18 cellular contexts compared by ENCODE assay signal in the genomic region with DNA sequence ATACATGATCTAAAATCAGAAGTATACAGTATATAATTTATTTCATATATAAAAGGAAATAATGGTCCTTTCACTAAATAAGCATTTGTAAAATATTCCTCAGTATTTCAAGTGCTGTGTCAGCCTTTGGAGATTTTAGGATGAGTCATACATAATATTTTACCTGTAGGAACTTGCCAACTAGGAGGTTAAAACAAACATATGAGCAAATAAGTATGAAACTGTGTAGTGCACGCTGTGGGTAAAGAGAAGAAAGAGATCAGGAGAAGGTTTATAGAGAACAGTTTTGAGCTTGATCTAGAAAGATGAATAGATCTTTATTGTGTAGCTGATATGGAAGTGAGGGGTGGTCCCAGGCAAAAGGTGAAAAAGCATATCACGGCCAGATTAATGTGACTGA.
DNase-seq lines count a peak whose midpoint lies in the region; ATAC-seq and TF ChIP-seq lines count a peak whose summit lies in the region.
"Had no signal": no experiment of that assay in that cellular context is flagged by ENCODE, and none has a peak within 500 bp of the region (broad histone marks: within the 10 kb centered on the region; RNA-seq: fewer than 3 reads in every experiment).

No MANE protein-coding gene starts in this region.

- CTCF ChIA-PET in HEK293 (lab: Yijun Ruan, JAX) = interaction anchor here (0.6 to 0.9 kb wide), 3 partner anchors 172 to 587 kb away, joined by 3 read pairs; no protein-coding TSS in a partner anchor

- no peak overlapping the region for H3K27ac ChIP-seq in HEK293 (ENCODE audit: extremely low read depth, low read depth, low read length)
- no peak overlapping the region for H3K27ac ChIP-seq in epithelial cell of prostate
- H3K27ac ChIP-seq: GM23248, HL-60, Peyer's patch had no signal

- no peaks in the 10 kb centered on the region for H3K9me3 ChIP-seq in HEK293 (ENCODE audit: control insufficient read depth, insufficient read depth, low read depth, low read length)
- H3K9me3 ChIP-seq: Peyer's patch, SK-N-SH had no signal

- no peak for TF ChIP-seq CTCF in HEK293 (tag by site-specific recombination; IDR thresholded peaks at IDR 0.05)

- no peak for ATAC-seq in HG03039 (IDR thresholded peaks at IDR 0.05; ENCODE audit: unreplicated experiment)
- no peak for ATAC-seq in GM19397 (IDR thresholded peaks at IDR 0.05; ENCODE audit: unreplicated experiment)
- ATAC-seq: T-cell had no signal

- H3K4me3 ChIP-seq in HEK293 (ENCODE audit: low read depth, low read length) = no peak overlapping the region
- H3K4me3 ChIP-seq: GM23248, Peyer's patch had no signal

- no peaks in the 10 kb centered on the region for H3K4me1 ChIP-seq in HEK293 (ENCODE audit: control insufficient read depth, insufficient read depth, low read length)
- H3K4me1 ChIP-seq: Peyer's patch had no signal

- no peaks in the 10 kb centered on the region for H3K36me3 ChIP-seq in HEK293 (ENCODE audit: control insufficient read depth in 2 of 2, insufficient read depth in 1 of 2, low read length in 2 of 2)
- H3K36me3 ChIP-seq: Peyer's patch had no signal

- POLR2A ChIA-PET in HEK293 (lab: Yijun Ruan, JAX) = no interaction called here

- DNase-seq in DMS79 treated with DMSO at 0.1 percent for 48 hours (lab: John Stamatoyannopoulos, UW) = peak; percentile 15
- no peak for DNase-seq in DMS79 (lab: John Stamatoyannopoulos, UW)
- DNase-seq in NCI-H748 treated with DMSO at 0.1 percent for 48 hours (lab: John Stamatoyannopoulos, UW) = peak; percentile 23
- DNase-seq in epithelial cell of prostate (ENCODE audit: low read depth, low spot score) = peak; percentile 27
- DNase-seq in NCI-H2107 treated with DMSO at 0.1 percent for 48 hours (lab: John Stamatoyannopoulos, UW; ENCODE audit: unreplicated experiment) = no peak
- DNase-seq: C1 segment of cervical spinal cord, GM23248, HCEC 1CT, NCI-H526, Peyer's patch, SHP77, SK-N-SH, T-cell, T-helper 9 cell had no signal

TF ChIP-seq in HEK293, 187 proteins besides CTCF, POLR2A, EP300 and RAD21:
- TF ChIP-seq ZBTB8A (tag by site-specific recombination; IDR thresholded peaks at IDR 0.05) = no peak
- TF ChIP-seq SCRT2 (tag by site-specific recombination; IDR thresholded peaks at IDR 0.05) = peak; percentile 58
- no peak for TF ChIP-seq ZNF221 (tag by site-specific recombination; IDR thresholded peaks at IDR 0.05; ENCODE audit: borderline replicate concordance)
- 0 out of 2 replicates have a peak, but pooled peaks have one; percentile 22 for TF ChIP-seq ZNF366 (tag by site-specific recombination; conservative IDR thresholded peaks at IDR 0.05)
- TF ChIP-seq, protein P1, sequence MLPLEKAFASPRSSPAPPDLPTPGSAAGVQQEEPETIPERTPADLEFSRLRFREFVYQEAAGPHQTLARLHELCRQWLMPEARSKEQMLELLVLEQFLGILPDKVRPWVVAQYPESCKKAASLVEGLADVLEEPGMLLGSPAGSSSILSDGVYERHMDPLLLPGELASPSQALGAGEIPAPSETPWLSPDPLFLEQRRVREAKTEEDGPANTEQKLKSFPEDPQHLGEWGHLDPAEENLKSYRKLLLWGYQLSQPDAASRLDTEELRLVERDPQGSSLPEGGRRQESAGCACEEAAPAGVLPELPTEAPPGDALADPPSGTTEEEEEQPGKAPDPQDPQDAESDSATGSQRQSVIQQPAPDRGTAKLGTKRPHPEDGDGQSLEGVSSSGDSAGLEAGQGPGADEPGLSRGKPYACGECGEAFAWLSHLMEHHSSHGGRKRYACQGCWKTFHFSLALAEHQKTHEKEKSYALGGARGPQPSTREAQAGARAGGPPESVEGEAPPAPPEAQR (tag by site-specific recombination; IDR thresholded peaks at IDR 0.05) = no peak

Comparison
In these comparisons a context has a peak if more than half of its experiments do, and no peak if none do; other contexts are left out.
1. DNase-seq: peak in DMS79 treated with DMSO at 0.1 percent for 48 hours (single experiment), NCI-H748 treated with DMSO at 0.1 percent for 48 hours (single experiment) and epithelial cell of prostate (single experiment); none in DMS79 (single experiment) and NCI-H2107 treated with DMSO at 0.1 percent for 48 hours (single experiment).